Comparison of ENCODE assay signal across 9 cellular contexts in genomic region chr9:2809692-2810423, GRCh38. TPM values are rescaled to one million over a fixed set of nuclear protein-coding genes. Genes with fewer than 3 reads are reported as not detected.
DNase-seq lines count a peak whose midpoint lies in the region; TF ChIP-seq lines count a peak whose summit lies in the region.
"Had no signal": no experiment of that assay in that cellular context is flagged by ENCODE, and none has a peak within 500 bp of the region (broad histone marks: within the 10 kb centered on the region; RNA-seq: fewer than 3 reads in every experiment).

No MANE protein-coding gene starts in this region.

- no peak for TF ChIP-seq CTCF in astrocyte of the cerebellum (IDR thresholded peaks at IDR 0.05; ENCODE audit: low read depth, low read length, missing control alignments)
- no peak for TF ChIP-seq CTCF in retinal pigment epithelial cell (conservative IDR thresholded peaks at IDR 0.05; ENCODE audit: low read depth, low read length)

- peak; percentile 50 for DNase-seq in H4 (ENCODE audit: low spot score)
- DNase-seq in astrocyte of the cerebellum (ENCODE audit: low read depth): peak; percentile 81
- DNase-seq in iPS DF 19.7 (ENCODE audit: low read depth, low spot score): peak; percentile 38
- peak; percentile 96 for DNase-seq in retinal pigment epithelial cell (ENCODE audit: low read depth)
- DNase-seq in activated CD4-positive, alpha-beta T cell treated with anti-CD3 and anti-CD28 coated beads, Interleukin-2, amount 50 U/mL, for 48 hours: no peak
- DNase-seq in nucleus accumbens (lab: John Stamatoyannopoulos, UW): no peak
- DNase-seq in superior temporal gyrus (ENCODE audit: extremely low spot score): no peak
- no peak for DNase-seq in SIG-M5 (lab: John Stamatoyannopoulos, UW)
- DNase-seq: activated CD4-positive, CD25-positive, alpha-beta regulatory T cell treated with anti-CD3 and anti-CD28 coated beads, Interleukin-2, amount 50 U/mL, for 72 hours had no signal

- H3K4me3 ChIP-seq in astrocyte of the cerebellum (ENCODE audit: low read depth, low read length): no peak overlapping the region
- H3K4me3 ChIP-seq in retinal pigment epithelial cell (ENCODE audit: low read length): no peak overlapping the region

- in situ Hi-C loops in astrocyte of the cerebellum (cut with HindIII; ENCODE audit: low sequenced_read_pairs): no loop called here

RNA-seq across cellular contexts. Expression of gene PUM3, which starts 34.0 kb away (rescaled TPM):
- 28.9 and 30.3 TPM in 2 replicates for total RNA-seq in H4 (2014; rRNA removed; shearing (Covaris generic))

Comparison
In these comparisons a context has a peak if more than half of its experiments do, and no peak if none do; other contexts are left out.
1. DNase-seq: peak in H4 (single experiment), astrocyte of the cerebellum (single experiment), iPS DF 19.7 (single experiment) and retinal pigment epithelial cell (single experiment); none in activated CD4-positive, alpha-beta T cell treated with anti-CD3 and anti-CD28 coated beads, Interleukin-2, amount 50 U/mL, for 48 hours (0 of 2), nucleus accumbens (0 of 56), superior temporal gyrus (single experiment) and SIG-M5 (single experiment).